12 cellular contexts compared by ENCODE assay signal in the genomic region with DNA sequence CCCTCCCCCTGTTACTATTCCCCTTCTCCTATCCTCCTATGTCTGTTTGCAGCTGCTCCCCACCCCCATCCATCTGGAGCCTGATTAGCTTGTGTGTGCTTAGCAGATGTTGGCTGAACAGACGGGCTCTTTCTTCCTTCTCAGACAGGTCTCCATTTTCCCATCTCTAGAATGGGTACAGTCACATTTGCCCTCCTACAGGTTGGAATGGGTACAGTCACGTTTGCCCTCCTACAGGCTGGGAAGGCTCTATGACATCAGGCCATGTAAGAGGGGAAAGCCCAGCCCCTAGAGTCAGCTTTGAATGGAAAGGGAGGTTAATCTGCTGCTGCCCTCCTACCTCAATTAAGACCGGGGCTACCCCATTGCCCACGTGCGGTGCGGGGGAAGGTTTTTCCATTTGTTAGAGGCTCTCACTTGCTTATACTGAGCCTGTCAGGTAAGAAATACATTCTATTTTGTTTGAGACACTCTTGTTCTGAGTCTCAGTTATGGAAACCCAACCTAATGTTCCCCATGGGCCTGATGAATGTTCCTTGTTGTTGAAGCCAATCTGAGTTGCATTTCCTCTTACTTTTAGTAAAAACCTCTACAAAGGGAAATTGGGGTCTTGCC. TPM values are rescaled to one million over a fixed set of nuclear protein-coding genes. Genes with fewer than 3 reads are reported as not detected.
DNase-seq lines count a peak whose midpoint lies in the region; ATAC-seq and TF ChIP-seq lines count a peak whose summit lies in the region.
"Had no signal": no experiment of that assay in that cellular context is flagged by ENCODE, and none has a peak within 500 bp of the region (broad histone marks: within the 10 kb centered on the region; RNA-seq: fewer than 3 reads in every experiment).

No MANE protein-coding gene starts in this region.

- no peaks in the 10 kb centered on the region for H3K27me3 ChIP-seq in Karpas-422 (ENCODE audit: low read length)
- H3K27me3 ChIP-seq: brain microvascular endothelial cell had no signal

- peaks cover 27% of the 10 kb centered on the region for H3K4me1 ChIP-seq in Karpas-422 (ENCODE audit: low read length)

- no peak overlapping the region for H3K4me2 ChIP-seq in Karpas-422 (ENCODE audit: low read depth, low read length, poor library complexity, severe bottlenecking)

- no peak overlapping the region for H3K9ac ChIP-seq in Karpas-422 (ENCODE audit: low read length)

- no peaks in the 10 kb centered on the region for H3K79me2 ChIP-seq in Karpas-422 (ENCODE audit: low read length)

- H4K20me1 ChIP-seq in Karpas-422 (ENCODE audit: insufficient read depth, low read depth, low read length): no peaks in the 10 kb centered on the region

- H3K4me3 ChIP-seq in Karpas-422 (ENCODE audit: low read length): no peak overlapping the region
- no peak overlapping the region for H3K4me3 ChIP-seq in coronary artery

- H3K27me3 Mint-ChIP-seq in activated T-cell treated with anti-CD3 and anti-CD28 coated beads, Interleukin-2, amount 50 U/mL, for 72 hours (ENCODE audit: low read depth): no peaks in the 10 kb centered on the region
- H3K27me3 Mint-ChIP-seq: naive thymus-derived CD4-positive, alpha-beta T cell had no signal

- H3K36me3 Mint-ChIP-seq in activated T-cell treated with anti-CD3 and anti-CD28 coated beads, Interleukin-2, amount 50 U/mL, for 72 hours (ENCODE audit: insufficient read depth in 2 of 2): no peaks in the 10 kb centered on the region
- H3K36me3 Mint-ChIP-seq: naive thymus-derived CD4-positive, alpha-beta T cell had no signal

- no peak for TF ChIP-seq CTCF in coronary artery (IDR thresholded peaks at IDR 0.05)

- H3K27ac ChIP-seq in Karpas-422 (ENCODE audit: low read length) (no peak overlapping the region), coronary artery (no peak overlapping the region)
- H3K27ac ChIP-seq: brain microvascular endothelial cell had no signal

- ATAC-seq in activated T-cell treated with anti-CD3 and anti-CD28 coated beads, Interleukin-2, amount 50 U/mL, for 72 hours (replicated peaks in 1 of 2): peak in 1 of 2 donors; percentile 6
- ATAC-seq: naive thymus-derived CD4-positive, alpha-beta T cell had no signal

- H3K36me3 ChIP-seq in Karpas-422 (ENCODE audit: insufficient read depth, low read length): no peaks in the 10 kb centered on the region
- H3K36me3 ChIP-seq: brain microvascular endothelial cell had no signal

- DNase-seq in NCI-H82 (lab: John Stamatoyannopoulos, UW) (peak; percentile 43), NCI-H82 treated with DMSO at 0.1 percent for 48 hours (lab: John Stamatoyannopoulos, UW; ENCODE audit: unreplicated experiment) (no peak), Karpas-422 (peak; percentile 54), T-helper 1 cell (no peak), NCI-H2029 treated with DMSO at 0.1 percent for 48 hours (lab: John Stamatoyannopoulos, UW) (no peak), coronary artery (ENCODE audit: low spot score) (no peak)
- DNase-seq in activated T-cell treated with anti-CD3 and anti-CD28 coated beads, Interleukin-2, amount 50 U/mL, for 72 hours: peak; percentile 50 to 54
- peak; percentile 39 for DNase-seq in stimulated activated CD4-positive, alpha-beta T cell treated with anti-CD3 and anti-CD28 coated beads, Interleukin-2, amount 100 ng/mL, for 4 hours (ENCODE audit: low read depth)
- DNase-seq: brain microvascular endothelial cell, KG1, NCI-H2081 had no signal

- H3K9me3 ChIP-seq in Karpas-422 (ENCODE audit: low read length): no peaks in the 10 kb centered on the region

- H3K27ac Mint-ChIP-seq in activated T-cell treated with anti-CD3 and anti-CD28 coated beads, Interleukin-2, amount 50 U/mL, for 72 hours: no peak overlapping the region
- H3K27ac Mint-ChIP-seq: naive thymus-derived CD4-positive, alpha-beta T cell had no signal

- no peak overlapping the region for H2AFZ ChIP-seq in Karpas-422 (ENCODE audit: low read length)

- H3K9me3 Mint-ChIP-seq in activated T-cell treated with anti-CD3 and anti-CD28 coated beads, Interleukin-2, amount 50 U/mL, for 72 hours: no peaks in the 10 kb centered on the region

- no peak overlapping the region for H3K4me3 Mint-ChIP-seq in activated T-cell treated with anti-CD3 and anti-CD28 coated beads, Interleukin-2, amount 50 U/mL, for 72 hours
- H3K4me3 Mint-ChIP-seq: naive thymus-derived CD4-positive, alpha-beta T cell had no signal

- H3K4me1 Mint-ChIP-seq in activated T-cell treated with anti-CD3 and anti-CD28 coated beads, Interleukin-2, amount 50 U/mL, for 72 hours (ENCODE audit: low read depth): peaks cover 30% of the 10 kb centered on the region

- H3K9me2 ChIP-seq in Karpas-422 (replicated peaks; ENCODE audit: insufficient read depth, low read length): no peaks in the 10 kb centered on the region

RNA-seq across cellular contexts. Expression of gene CLEC17A, which starts 2.2 kb away (rescaled TPM):
- total RNA-seq in Karpas-422 (2014; rRNA removed; shearing (Covaris generic); ENCODE audit: low replicate concordance): 7.4 and 17.6 TPM in 2 replicates
- total RNA-seq in activated T-cell treated with anti-CD3 and anti-CD28 coated beads, Interleukin-2, amount 50 U/mL, for 72 hours: under 1 TPM; 0.29 to 0.46 TPM

RNA-seq across cellular contexts. Expression of gene NDUFB7, which starts 8.9 kb away (rescaled TPM):
- 230 and 370 TPM in 2 replicates for total RNA-seq in Karpas-422 (2014; rRNA removed; shearing (Covaris generic); ENCODE audit: low replicate concordance)
- 10 to 100 TPM; 78.5 to 87.0 TPM for total RNA-seq in activated T-cell treated with anti-CD3 and anti-CD28 coated beads, Interleukin-2, amount 50 U/mL, for 72 hours

RNA-seq across cellular contexts. Expression of gene TECR, which starts 51.3 kb away (rescaled TPM):
- 45.1 and 81.4 TPM in 2 replicates for total RNA-seq in Karpas-422 (2014; rRNA removed; shearing (Covaris generic); ENCODE audit: low replicate concordance)
- 100 to 1,000 TPM; 105 to 106 TPM for total RNA-seq in activated T-cell treated with anti-CD3 and anti-CD28 coated beads, Interleukin-2, amount 50 U/mL, for 72 hours

Comparison
In these comparisons a context has a peak if more than half of its experiments do, and no peak if none do; other contexts are left out.
1. DNase-seq: peak in NCI-H82 (single experiment), Karpas-422 (single experiment), activated T-cell treated with anti-CD3 and anti-CD28 coated beads, Interleukin-2, amount 50 U/mL, for 72 hours (2 of 2) and stimulated activated CD4-positive, alpha-beta T cell treated with anti-CD3 and anti-CD28 coated beads, Interleukin-2, amount 100 ng/mL, for 4 hours (single experiment); none in NCI-H82 treated with DMSO at 0.1 percent for 48 hours (single experiment), T-helper 1 cell (0 of 5), NCI-H2029 treated with DMSO at 0.1 percent for 48 hours (single experiment) and coronary artery (single experiment).